Comparison of ENCODE assay signal across 9 cellular contexts in the genomic region with DNA sequence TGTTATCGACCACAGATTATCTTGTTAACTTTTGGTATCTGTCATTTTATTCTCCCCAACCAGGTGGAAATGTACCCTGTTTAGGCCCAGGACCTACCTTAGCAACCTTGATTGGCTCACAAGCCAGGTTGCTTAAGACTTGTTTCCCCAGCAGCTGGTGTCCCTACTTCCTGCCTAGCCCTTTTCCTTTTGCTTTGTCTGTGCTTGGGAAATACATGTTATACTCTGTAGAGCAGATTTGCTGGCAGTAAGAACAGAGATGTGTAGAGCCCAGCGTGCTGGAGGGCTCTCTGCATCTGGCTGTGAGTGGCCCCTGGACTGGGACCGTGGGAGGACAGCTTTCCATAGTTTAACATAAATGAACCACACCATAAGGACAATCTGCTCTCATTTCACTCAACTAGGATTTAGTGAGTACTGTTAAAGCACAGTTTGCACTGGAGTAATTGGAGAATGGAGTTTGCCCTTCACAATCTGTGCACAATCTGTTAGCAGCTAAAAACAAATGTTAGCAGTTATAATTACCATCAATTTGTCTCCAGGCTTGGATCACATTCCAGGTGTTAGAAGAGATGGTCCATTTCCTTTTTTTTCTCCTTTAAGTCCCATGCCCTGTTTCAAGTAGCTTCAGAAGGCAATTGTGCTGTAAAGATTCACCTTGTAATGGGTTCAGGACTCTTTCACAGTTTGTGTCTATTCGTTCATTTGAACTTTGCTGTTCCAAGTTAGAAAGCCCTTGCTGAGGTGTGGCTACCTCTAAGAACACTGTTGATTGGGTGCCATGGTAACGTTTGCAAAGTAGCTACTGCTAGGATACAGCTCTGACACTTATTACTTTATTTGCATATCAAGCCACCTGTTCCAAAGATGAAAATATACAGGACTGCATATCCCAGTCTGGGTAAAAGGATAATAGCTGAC. TPM values are rescaled to one million over a fixed set of nuclear protein-coding genes. Genes with fewer than 3 reads are reported as not detected.
DNase-seq lines count a peak whose midpoint lies in the region; ATAC-seq and TF ChIP-seq lines count a peak whose summit lies in the region.
"Had no signal": no experiment of that assay in that cellular context is flagged by ENCODE, and none has a peak within 500 bp of the region (broad histone marks: within the 10 kb centered on the region; RNA-seq: fewer than 3 reads in every experiment).

Gene APOBEC4 (minus strand): TSS at position 770 of the 921 bp plus-strand sequence. CDS start 4,535 bp downstream, outside the sequence.

- intact Hi-C loops in Calu3 (cut with micrococcal nuclease; ENCODE audit: unreplicated experiment) (loop anchor here (5.0 to 10.0 kb wide), 2 partner anchors 399 to 562 kb away; partner anchors contain the start of gene TSEN15), right cardiac atrium (cut with DNase I) (loop anchor here in 1 of 4 donors (5.0 kb wide), 1 partner anchor 34 kb away; no protein-coding TSS in a partner anchor)

- peaks cover 5% of the 10 kb centered on the region for H3K4me1 Mint-ChIP-seq in Calu3 (ENCODE audit: low read depth, unreplicated experiment)

- BruUV-seq in Calu3 (replicated peaks; lab: Mats Ljungman, UMichigan) = no TSS peak

- H3K9me3 Mint-ChIP-seq in Calu3 (ENCODE audit: low read depth, unreplicated experiment) = no peaks in the 10 kb centered on the region

- no peaks in the 10 kb centered on the region for H3K36me3 Mint-ChIP-seq in Calu3 (ENCODE audit: insufficient read depth, unreplicated experiment)

- no peaks in the 10 kb centered on the region for H3K4me1 ChIP-seq in right cardiac atrium (ENCODE audit: control insufficient read depth, insufficient read depth, low read length)

- TF ChIP-seq CTCF in Calu3 (IDR thresholded peaks at IDR 0.05; ENCODE audit: unreplicated experiment) (no peak), GM10266 (IDR thresholded peaks at IDR 0.05; ENCODE audit: control insufficient read depth, insufficient read depth, low read depth, missing control alignments) (no peak)

- DNase-seq in Calu3 (peak; percentile 20), SW480 (ENCODE audit: low spot score) (peak; percentile 22), right cardiac atrium (no peak), GM10266 (ENCODE audit: extremely low spot score) (no peak)
- no peak for DNase-seq in activated CD4-positive, alpha-beta T cell treated with anti-CD3 and anti-CD28 coated beads, Interleukin-2, amount 50 U/mL, for 48 hours

- H3K27me3 ChIP-seq in right cardiac atrium (ENCODE audit: control insufficient read depth, insufficient read depth) = no peaks in the 10 kb centered on the region

- 63% methylated on average over 5 of the region's 5 CpGs for WGBS in right cardiac atrium

- CTCF ChIA-PET in Calu3 (lab: Charles Lee) = interaction anchor here (1.5 to 4.2 kb wide), 2 partner anchors 33 to 263 kb away, joined by 6 to 67 read pairs; no protein-coding TSS in a partner anchor

- ATAC-seq in HG03280 (IDR thresholded peaks at IDR 0.05; ENCODE audit: unreplicated experiment) = peak; percentile 37
- peak; percentile 53 to 74 for ATAC-seq in right cardiac atrium
- no peak for ATAC-seq in HG03442 (IDR thresholded peaks at IDR 0.05; ENCODE audit: unreplicated experiment)
- no peak for ATAC-seq in GM19328 (IDR thresholded peaks at IDR 0.05; ENCODE audit: unreplicated experiment)

- H3K27ac Mint-ChIP-seq in Calu3 (ENCODE audit: unreplicated experiment) = no peak within 1 kb of the TSS

- H3K4me3 ChIP-seq in right cardiac atrium (ENCODE audit: low read length) = no peak within 1 kb of the TSS

- H3K9me3 ChIP-seq in right cardiac atrium (ENCODE audit: control insufficient read depth, low read length) = no peaks in the 10 kb centered on the region

- peak within 1 kb of the TSS; percentile 69 for H3K27ac ChIP-seq in right cardiac atrium (ENCODE audit: low read length)

- H3K4me3 Mint-ChIP-seq in Calu3 (ENCODE audit: low read depth, unreplicated experiment) = no peak within 1 kb of the TSS

- no peaks in the 10 kb centered on the region for H3K27me3 Mint-ChIP-seq in Calu3 (ENCODE audit: unreplicated experiment)

RNA-seq across cellular contexts. Expression of gene APOBEC4, which starts in this region (rescaled TPM):
- total RNA-seq in Calu3 (2022) (not detected in 2 replicates), right cardiac atrium (under 1 TPM in 1 of 4 donors, not detected in 3; 0.09 TPM)
- not detected for polyA plus RNA-seq in right cardiac atrium
- total RNA-seq: liver had no signal
- polyA plus RNA-seq: liver had no signal

Comparison
In these comparisons a context has a peak if more than half of its experiments do, and no peak if none do; other contexts are left out.
1. Peak in DNase-seq in Calu3; RNA of the gene not detected or under 1 TPM.
2. Peak in ATAC-seq and H3K27ac ChIP-seq in right cardiac atrium; RNA of the gene not detected or under 1 TPM.